Comparison of ENCODE assay signal across 8 cellular contexts in the genomic region with DNA sequence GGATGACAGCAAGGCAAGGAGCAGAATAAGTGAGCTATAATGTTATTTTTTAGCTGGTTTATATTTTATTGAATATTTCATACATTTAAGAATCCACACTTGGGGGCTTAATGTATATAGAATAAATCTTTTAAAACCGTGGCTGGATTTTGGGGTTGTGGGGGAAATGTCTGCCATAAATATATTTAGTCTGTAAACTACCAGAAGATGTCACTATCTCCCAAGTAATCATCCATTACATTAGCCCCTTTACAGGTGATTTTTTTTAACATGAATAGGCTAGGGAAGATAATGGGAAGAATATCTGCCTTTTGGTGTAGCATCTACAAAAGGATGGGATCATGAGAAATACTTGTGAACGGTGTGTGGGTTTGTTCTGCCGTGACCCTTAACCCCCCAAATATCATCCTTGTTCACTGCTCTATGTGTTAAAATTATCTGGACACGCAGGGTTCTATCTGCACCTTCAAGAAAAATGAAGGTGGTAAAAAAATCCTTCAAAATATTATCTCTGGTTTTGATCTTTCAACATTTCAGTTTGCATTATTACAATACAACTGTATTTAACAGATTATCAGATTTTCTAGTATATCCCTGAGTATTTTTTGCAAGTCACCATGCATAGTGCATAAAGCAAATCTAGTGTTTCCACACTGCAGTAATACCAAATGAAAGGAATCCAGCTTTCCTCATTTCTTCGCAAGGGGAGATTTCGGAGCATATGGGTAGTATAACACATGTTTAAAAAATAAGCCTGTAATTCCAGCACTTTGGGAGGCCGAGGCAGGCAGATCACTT. TPM values are rescaled to one million over a fixed set of nuclear protein-coding genes. Genes with fewer than 3 reads are reported as not detected.
A peak's percentile ranks its signal among the peaks of the same experiment; 100 is the strongest.
DNase-seq lines count a peak whose midpoint lies in the region; ATAC-seq and TF ChIP-seq lines count a peak whose summit lies in the region.

No MANE protein-coding gene starts in this region.

- H3K9me2 ChIP-seq in hepatocyte (replicated peaks; ENCODE audit: insufficient read depth) = no peaks in the 10 kb centered on the region

- H3K9me3 Mint-ChIP-seq in activated T-helper 17 cell treated with anti-CD3 and anti-CD28 coated beads, Interleukin-2, amount 50 U/mL, for 72 hours = no peaks in the 10 kb centered on the region

- H2AFZ ChIP-seq in hepatocyte = no peak overlapping the region

- TF ChIP-seq CTCF in RWPE1 (conservative IDR thresholded peaks at IDR 0.05; ENCODE audit: low read depth) = no peak; the same call in 1 of the 2 replicates
- peak; percentile 63 for TF ChIP-seq CTCF in hepatocyte (IDR thresholded peaks at IDR 0.05; ENCODE audit: poor library complexity)

- 76% methylated on average over 7 of the region's 7 CpGs for WGBS in hepatocyte (ENCODE audit: low lambda C conversion rate, missing lambda C conversion rate)

- H3K79me2 ChIP-seq in hepatocyte = no peaks in the 10 kb centered on the region

- H3K4me1 ChIP-seq in hepatocyte (ENCODE audit: insufficient read depth) = no peaks in the 10 kb centered on the region

- H4K20me1 ChIP-seq in hepatocyte (ENCODE audit: insufficient read depth, poor library complexity, severe bottlenecking) = no peaks in the 10 kb centered on the region

- ATAC-seq in HG03521 (IDR thresholded peaks at IDR 0.05; ENCODE audit: unreplicated experiment) = no peak
- no peak for ATAC-seq in activated T-helper 17 cell treated with anti-CD3 and anti-CD28 coated beads, Interleukin-2, amount 50 U/mL, for 72 hours (replicated peaks)

- no peak overlapping the region for H3K27ac Mint-ChIP-seq in activated T-helper 17 cell treated with anti-CD3 and anti-CD28 coated beads, Interleukin-2, amount 50 U/mL, for 72 hours

- no peak overlapping the region for H3K4me2 ChIP-seq in hepatocyte

- H3K27me3 ChIP-seq in hepatocyte = no peaks in the 10 kb centered on the region

- H3K4me3 ChIP-seq in hepatocyte = no peak overlapping the region

- peaks cover 8% of the 10 kb centered on the region for H3K27me3 Mint-ChIP-seq in activated T-helper 17 cell treated with anti-CD3 and anti-CD28 coated beads, Interleukin-2, amount 50 U/mL, for 72 hours

- H3K4me3 Mint-ChIP-seq in activated T-helper 17 cell treated with anti-CD3 and anti-CD28 coated beads, Interleukin-2, amount 50 U/mL, for 72 hours = no peak overlapping the region

- H3K9me3 ChIP-seq in hepatocyte (ENCODE audit: low read depth) = no peaks in the 10 kb centered on the region

- no peaks in the 10 kb centered on the region for H3K36me3 ChIP-seq in hepatocyte (replicated peaks; ENCODE audit: insufficient read depth, low read depth)

- no peaks in the 10 kb centered on the region for H3K4me1 Mint-ChIP-seq in activated T-helper 17 cell treated with anti-CD3 and anti-CD28 coated beads, Interleukin-2, amount 50 U/mL, for 72 hours

- no peaks in the 10 kb centered on the region for H3K36me3 Mint-ChIP-seq in activated T-helper 17 cell treated with anti-CD3 and anti-CD28 coated beads, Interleukin-2, amount 50 U/mL, for 72 hours (ENCODE audit: low read depth)

- no peak overlapping the region for H3K27ac ChIP-seq in RWPE1
- no peak overlapping the region for H3K27ac ChIP-seq in hepatocyte

- CTCF ChIA-PET in RWPE1 (lab: Yijun Ruan, JAX) = interaction anchor here (0.7 to 2.4 kb wide), 5 partner anchors 99 to 863 kb away, joined by 3 to 9 read pairs (median 4); no protein-coding TSS in a partner anchor

- DNase-seq in Ammon's horn (ENCODE audit: low spot score) = peak; percentile 29
- peak; percentile 62 for DNase-seq in HT-29 (ENCODE audit: low spot score)
- peak; percentile 30 for DNase-seq in RWPE1 (ENCODE audit: low spot score)
- DNase-seq in hepatocyte (ENCODE audit: low spot score) = peak; percentile 35
- no peak for DNase-seq in hepatic stellate cell (ENCODE audit: low spot score)
- DNase-seq in stimulated activated CD4-positive, alpha-beta T cell treated with anti-CD3 and anti-CD28 coated beads, Interleukin-4, amount 100 ng/mL, for 24 hours = no peak

- POLR2A ChIA-PET in RWPE1 (lab: Yijun Ruan, JAX; ENCODE audit: low non-redundant PET) = no interaction called here

RNA-seq across cellular contexts. Expression of a gene that starts 8.0 kb away (rescaled TPM):
- not detected in 2 replicates for total RNA-seq in HT-29 (2014; rRNA removed; shearing (Covaris generic))
- 0.10 and 0.40 TPM in 2 replicates for total RNA-seq in hepatocyte
- polyA plus RNA-seq in hepatocyte = not detected in 2 replicates
- not detected for total RNA-seq in activated T-helper 17 cell treated with anti-CD3 and anti-CD28 coated beads, Interleukin-2, amount 50 U/mL, for 72 hours

Comparison
In these comparisons a context has a peak if more than half of its experiments do, and no peak if none do; other contexts are left out.
1. DNase-seq: peak in Ammon's horn (single experiment), HT-29 (single experiment), RWPE1 (single experiment) and hepatocyte (single experiment); none in hepatic stellate cell (single experiment) and stimulated activated CD4-positive, alpha-beta T cell treated with anti-CD3 and anti-CD28 coated beads, Interleukin-4, amount 100 ng/mL, for 24 hours (single experiment).